Comparison of ENCODE assay signal across 17 cellular contexts in genomic region chr4:94446386-94446785, GRCh38. TPM values are rescaled to one million over a fixed set of nuclear protein-coding genes. Genes with fewer than 3 reads are reported as not detected.
DNase-seq lines count a peak whose midpoint lies in the region; ATAC-seq and TF ChIP-seq lines count a peak whose summit lies in the region.
"Had no signal": no experiment of that assay in that cellular context is flagged by ENCODE, and none has a peak within 500 bp of the region (broad histone marks: within the 10 kb centered on the region; RNA-seq: fewer than 3 reads in every experiment).

No MANE protein-coding gene starts in this region.

- H3K4me3 ChIP-seq in AG10803 (ENCODE audit: low read length), result no peak overlapping the region
- no peak overlapping the region for H3K4me3 ChIP-seq in epithelial cell of esophagus (ENCODE audit: low read length)
- H3K4me3 ChIP-seq: BLaER1, GM12878, suprapubic skin had no signal

- ATAC-seq in omental fat pad (ENCODE audit: low FRiP score), result peak; percentile 91
- ATAC-seq in HG03565 (IDR thresholded peaks at IDR 0.05; ENCODE audit: unreplicated experiment), result no peak
- no peak for ATAC-seq in GM21786 (IDR thresholded peaks at IDR 0.05; ENCODE audit: unreplicated experiment)
- ATAC-seq: activated CD8-positive, alpha-beta memory T cell treated with anti-CD3 and anti-CD28 coated beads, Interleukin-2, amount 10 ng/mL, durations not matched to agents 7 days and 5 days; GM12878; T-cell had no signal

- TF ChIP-seq CTCF in AG10803 (conservative IDR thresholded peaks at IDR 0.05; ENCODE audit: low read length) (no peak), epithelial cell of esophagus (IDR thresholded peaks at IDR 0.05; ENCODE audit: insufficient read depth, low read depth, low read length, missing control alignments) (no peak), omental fat pad (IDR thresholded peaks at IDR 0.05) (no peak)

- DNase-seq in AG10803 (ENCODE audit: low read depth), result peak; percentile 83
- peak; percentile 9 for DNase-seq in RKO (ENCODE audit: low spot score)
- DNase-seq in epithelial cell of esophagus (ENCODE audit: low read depth), result peak; percentile 95
- no peak for DNase-seq in omental fat pad (ENCODE audit: low spot score)
- no peak for DNase-seq in DMS53 treated with DMSO at 0.1 percent for 48 hours (lab: John Stamatoyannopoulos, UW; ENCODE audit: unreplicated experiment)
- no peak for DNase-seq in DMS53 (lab: John Stamatoyannopoulos, UW)
- DNase-seq: activated B cell treated with CpG ODN at 0.5 μM for 24 hours; activated CD8-positive, alpha-beta memory T cell treated with anti-CD3 and anti-CD28 coated beads, Interleukin-2, amount 10 ng/mL, durations not matched to agents 7 days and 5 days; activated naive CD4-positive, alpha-beta T cell treated with anti-CD3 and anti-CD28 coated beads, Interleukin-2, amount 50 U/mL, for 16 hours; DMS79; NCI-H1417; T-cell had no signal

RNA-seq across cellular contexts. Expression of gene PDLIM5, which starts 5.4 kb away (rescaled TPM):
- 100 to 1,000 TPM; 119 to 168 (median 146) TPM for total RNA-seq in omental fat pad

Comparison
In these comparisons a context has a peak if more than half of its experiments do, and no peak if none do; other contexts are left out.
1. DNase-seq: peak in AG10803 (single experiment), RKO (single experiment) and epithelial cell of esophagus (single experiment); none in omental fat pad (single experiment), DMS53 treated with DMSO at 0.1 percent for 48 hours (single experiment) and DMS53 (single experiment).